In genomic region chr3:188974856-188975611, GRCh38 we compare ENCODE assay signal across 8 cellular contexts.
DNase-seq lines count a peak whose midpoint lies in the region; ATAC-seq and TF ChIP-seq lines count a peak whose summit lies in the region.

No MANE protein-coding gene starts in this region.

- H3K9me3 ChIP-seq in mucosa of descending colon (no peaks in the 10 kb centered on the region), BE2C (no peaks in the 10 kb centered on the region)

- peak; percentile 57 for DNase-seq in AG20443 (ENCODE audit: low spot score)
- DNase-seq in T-helper 2 cell treated with Interferon-gamma antibody and Interleukin-4, amounts not matched to agents 5 μg/mL and 100 μg/mL, for 36 hours (ENCODE audit: low spot score): no peak
- no peak for DNase-seq in mucosa of descending colon
- no peak for DNase-seq in SHP77 (lab: John Stamatoyannopoulos, UW)
- DNase-seq in SW480 (ENCODE audit: low spot score): no peak
- no peak for DNase-seq in BE2C
- no peak for DNase-seq in amygdala (lab: John Stamatoyannopoulos, UW)

- ATAC-seq in HG02938 (IDR thresholded peaks at IDR 0.05; ENCODE audit: unreplicated experiment): peak; percentile 59
- ATAC-seq in mucosa of descending colon: peak; percentile 50

- H3K4me3 Mint-ChIP-seq in T-helper 2 cell treated with Interferon-gamma antibody and Interleukin-4, amounts not matched to agents 5 μg/mL and 100 μg/mL, for 36 hours: peak overlapping the region; percentile 41

- H3K4me1 Mint-ChIP-seq in T-helper 2 cell treated with Interferon-gamma antibody and Interleukin-4, amounts not matched to agents 5 μg/mL and 100 μg/mL, for 36 hours (ENCODE audit: low read depth): peaks cover 32% of the 10 kb centered on the region

- peaks cover 15% of the 10 kb centered on the region for H3K27me3 Mint-ChIP-seq in T-helper 2 cell treated with Interferon-gamma antibody and Interleukin-4, amounts not matched to agents 5 μg/mL and 100 μg/mL, for 36 hours (ENCODE audit: low read depth)

- peak overlapping the region; percentile 67 for H3K27ac Mint-ChIP-seq in T-helper 2 cell treated with Interferon-gamma antibody and Interleukin-4, amounts not matched to agents 5 μg/mL and 100 μg/mL, for 36 hours

- intact Hi-C loops in mucosa of descending colon (cut with DNase I, micrococcal nuclease): no loop called here

- H3K36me3 ChIP-seq in mucosa of descending colon (ENCODE audit: low read depth): no peaks in the 10 kb centered on the region
- no peaks in the 10 kb centered on the region for H3K36me3 ChIP-seq in BE2C

- H3K4me3 ChIP-seq in mucosa of descending colon (no peak overlapping the region), BE2C (ENCODE audit: low read depth, low read length) (no peak overlapping the region)

- TF ChIP-seq CTCF in mucosa of descending colon (IDR thresholded peaks at IDR 0.05) (no peak), BE2C (IDR thresholded peaks at IDR 0.05; ENCODE audit: low read depth, low read length) (no peak)

- H3K27me3 ChIP-seq in BE2C: no peaks in the 10 kb centered on the region

- H3K4me1 ChIP-seq in mucosa of descending colon (ENCODE audit: low read depth): peaks cover 6% of the 10 kb centered on the region
- H3K4me1 ChIP-seq in BE2C: no peaks in the 10 kb centered on the region

- peaks cover 6% of the 10 kb centered on the region for H3K36me3 Mint-ChIP-seq in T-helper 2 cell treated with Interferon-gamma antibody and Interleukin-4, amounts not matched to agents 5 μg/mL and 100 μg/mL, for 36 hours (ENCODE audit: low read depth)

- H3K9me3 Mint-ChIP-seq in T-helper 2 cell treated with Interferon-gamma antibody and Interleukin-4, amounts not matched to agents 5 μg/mL and 100 μg/mL, for 36 hours: peaks cover 14% of the 10 kb centered on the region
